ENCODE assay signal across 13 cellular contexts in genomic region chr16:67190448-67191399, GRCh38. TPM values are rescaled to one million over a fixed set of nuclear protein-coding genes. Genes with fewer than 3 reads are reported as not detected.
DNase-seq lines count a peak whose midpoint lies in the region; ATAC-seq, FAIRE-seq and TF ChIP-seq lines count a peak whose summit lies in the region.
"Had no signal": no experiment of that assay in that cellular context is flagged by ENCODE, and none has a peak within 500 bp of the region (broad histone marks: within the 10 kb centered on the region; RNA-seq: fewer than 3 reads in every experiment).

No MANE protein-coding gene starts in this region.

- H3K4me3 Mint-ChIP-seq in MCF 10A (ENCODE audit: unreplicated experiment) = peak overlapping the region; percentile 77
- no peak overlapping the region for H3K4me3 Mint-ChIP-seq in stimulated activated memory B cell treated with anti-CD40 and anti-IgM and Interleukin-4, amounts not matched to agents 10 μg/mL and 1 μg/mL and 100 μg/mL, for 72 hours

- peaks cover 13% of the 10 kb centered on the region for H3K36me3 ChIP-seq in mammary epithelial cell (ENCODE audit: insufficient read depth, low read length)
- peaks cover 36% of the 10 kb centered on the region for H3K36me3 ChIP-seq in OCI-LY7 (ENCODE audit: insufficient read depth, low read length)
- peaks cover 2 to 13% of the 10 kb centered on the region in 2 experiments for H3K36me3 ChIP-seq in endothelial cell of umbilical vein (ENCODE audit: control insufficient read depth in 2 of 2, extremely low read depth in 1 of 2, insufficient read depth in 2 of 2, low read length in 2 of 2)

- H3K27me3 Mint-ChIP-seq in MCF 10A (ENCODE audit: insufficient read depth, unreplicated experiment) = no peaks in the 10 kb centered on the region
- H3K27me3 Mint-ChIP-seq in stimulated activated memory B cell treated with anti-CD40 and anti-IgM and Interleukin-4, amounts not matched to agents 10 μg/mL and 1 μg/mL and 100 μg/mL, for 72 hours = peaks cover 21% of the 10 kb centered on the region

- intact Hi-C loops in MCF 10A (cut with micrococcal nuclease) (no loop called here), mammary epithelial cell (cut with micrococcal nuclease) (no loop called here), OCI-LY7 (cut with micrococcal nuclease; ENCODE audit: unreplicated experiment) (no loop called here), endothelial cell of umbilical vein (cut with micrococcal nuclease) (loop anchor here (5.0 to 10.0 kb wide), 2 partner anchors 37 to 204 kb away; partner anchors contain the start of genes TMEM208 and TPPP3)

- H3K4me3 ChIP-seq in mammary epithelial cell (replicated peaks in 1 of 3; ENCODE audit: insufficient read depth in 1 of 3, low read depth in 2 of 3, low read length in 3 of 3) (no peak overlapping the region), OCI-LY7 (ENCODE audit: low read depth, low read length, poor library complexity, severe bottlenecking) (no peak overlapping the region), endothelial cell of umbilical vein (replicated peaks in 1 of 3; ENCODE audit: insufficient read depth in 1 of 3, low read depth in 1 of 3, low read length in 3 of 3) (no peak overlapping the region)

- peak; percentile 81 for FAIRE-seq in endothelial cell of umbilical vein (lab: Jason Lieb, UNC)
- FAIRE-seq: keratinocyte had no signal

- no peaks in the 10 kb centered on the region for H3K9me1 ChIP-seq in endothelial cell of umbilical vein (replicated peaks; ENCODE audit: control insufficient read depth, extremely low read depth, insufficient read depth, low read length)

- no peak for ATAC-seq in stimulated activated memory B cell treated with anti-CD40 and anti-IgM and Interleukin-4, amounts not matched to agents 10 μg/mL and 1 μg/mL and 100 μg/mL, for 72 hours

- H3K27me3 ChIP-seq in mammary epithelial cell (ENCODE audit: insufficient read depth, low read length) (no peaks in the 10 kb centered on the region), endothelial cell of umbilical vein (ENCODE audit: control insufficient read depth in 2 of 2, insufficient read depth in 2 of 2, low read length in 2 of 2) (no peaks in the 10 kb centered on the region)
- H3K27me3 ChIP-seq: ascending aorta had no signal

- no peak for TF ChIP-seq POLR2A in endothelial cell of umbilical vein (IDR thresholded peaks at IDR 0.05; ENCODE audit: low read depth, low read length)

- H3K79me2 ChIP-seq in mammary epithelial cell (ENCODE audit: insufficient read depth, low read length) (peaks cover 37% of the 10 kb centered on the region), OCI-LY7 (ENCODE audit: insufficient read depth, low read depth, low read length) (peaks cover 22% of the 10 kb centered on the region), endothelial cell of umbilical vein (ENCODE audit: control insufficient read depth, insufficient read depth, low read length) (peaks cover 35% of the 10 kb centered on the region)

- no TSS peak for BruUV-seq in MCF 10A (replicated peaks; lab: Mats Ljungman, UMichigan)
- no TSS peak for BruUV-seq in mammary epithelial cell (replicated peaks; lab: Mats Ljungman, UMichigan)
- BruUV-seq in OCI-LY7 (replicated peaks; lab: Mats Ljungman, UMichigan) = no TSS peak
- BruUV-seq in endothelial cell of umbilical vein (replicated peaks; lab: Mats Ljungman, UMichigan) = no TSS peak

- H3K4me1 Mint-ChIP-seq in MCF 10A (ENCODE audit: insufficient read depth, unreplicated experiment) = peaks cover 9% of the 10 kb centered on the region
- H3K4me1 Mint-ChIP-seq in stimulated activated memory B cell treated with anti-CD40 and anti-IgM and Interleukin-4, amounts not matched to agents 10 μg/mL and 1 μg/mL and 100 μg/mL, for 72 hours = peaks cover 44% of the 10 kb centered on the region

- no peak for TF ChIP-seq CTCF in MCF 10A (IDR thresholded peaks at IDR 0.05; ENCODE audit: unreplicated experiment)
- TF ChIP-seq CTCF in mammary epithelial cell (conservative IDR thresholded peaks at IDR 0.05 in 1 of 2, IDR thresholded peaks at IDR 0.05 in 1 of 2; ENCODE audit: extremely low read depth in 1 of 2, insufficient read depth in 1 of 2, low read depth in 1 of 2, low read length in 2 of 2) = no peak
- TF ChIP-seq CTCF in OCI-LY7 (conservative IDR thresholded peaks at IDR 0.05; ENCODE audit: low read length) = no peak
- no peak for TF ChIP-seq CTCF in endothelial cell of umbilical vein (IDR thresholded peaks at IDR 0.05; ENCODE audit: extremely low read depth in 1 of 2, insufficient read depth in 1 of 2, low read depth in 1 of 2, low read length in 2 of 2)

- H4K20me1 ChIP-seq in mammary epithelial cell (ENCODE audit: insufficient read depth, low read length) (no peaks in the 10 kb centered on the region), OCI-LY7 (ENCODE audit: insufficient read depth, low read length) (peaks cover 9% of the 10 kb centered on the region; the same call in 1 of the 2 replicates), endothelial cell of umbilical vein (replicated peaks; ENCODE audit: control insufficient read depth, extremely low read depth, insufficient read depth, low read length) (no peaks in the 10 kb centered on the region)

- DNase-seq in MCF 10A (ENCODE audit: unreplicated experiment) = no peak
- no peak for DNase-seq in mammary epithelial cell
- DNase-seq in OCI-LY7 (ENCODE audit: low spot score) = no peak
- no peak for DNase-seq in endothelial cell of umbilical vein (ENCODE audit: low read depth, low spot score)
- no peak for DNase-seq in activated CD8-positive, alpha-beta memory T cell treated with anti-CD3 and anti-CD28 coated beads, Interleukin-2, amount 50 U/mL, for 48 hours
- no peak for DNase-seq in activated CD4-positive, CD25-positive, alpha-beta regulatory T cell (lab: John Stamatoyannopoulos, UW)
- DNase-seq in NCI-H82 treated with DMSO at 0.1 percent for 48 hours (lab: John Stamatoyannopoulos, UW; ENCODE audit: unreplicated experiment) = no peak

- POLR2A ChIA-PET in MCF 10A (lab: Yijun Ruan, JAX) (interaction anchor here (1.4 kb wide), 1 partner anchor 16 kb away, joined by 8 read pairs; no protein-coding TSS in a partner anchor), OCI-LY7 (lab: Charles Lee) (interaction anchor here (0.5 to 0.9 kb wide), 2 partner anchors 10 to 375 kb away, joined by 3 to 5 read pairs; no protein-coding TSS in a partner anchor), endothelial cell of umbilical vein (lab: Charles Lee) (no interaction called here)

- CTCF ChIA-PET in MCF 10A (lab: Yijun Ruan, JAX) (interaction anchor here (0.9 to 1.6 kb wide), 3 partner anchors 8 to 55 kb away, joined by 3 to 4 read pairs (median 4); partner anchors contain the start of gene ELMO3), mammary epithelial cell (lab: Charles Lee; ENCODE audit: low non-redundant PET) (interaction anchor here (0.6 kb wide), 1 partner anchor 215 kb away, joined by 3 read pairs; no protein-coding TSS in a partner anchor), OCI-LY7 (lab: Charles Lee; ENCODE audit: unreplicated experiment) (no interaction called here), endothelial cell of umbilical vein (lab: Charles Lee) (interaction anchor here (0.6 to 3.5 kb wide), 8 partner anchors 8 to 237 kb away, joined by 3 to 15 read pairs (median 4); partner anchors contain the start of genes CES3, ELMO3 and NOL3)

- H3K9me2 ChIP-seq in OCI-LY7 (ENCODE audit: insufficient read depth, low read length) = no peaks in the 10 kb centered on the region

- H3K36me3 Mint-ChIP-seq in MCF 10A (ENCODE audit: insufficient read depth, unreplicated experiment) = peaks cover 16% of the 10 kb centered on the region
- H3K36me3 Mint-ChIP-seq in stimulated activated memory B cell treated with anti-CD40 and anti-IgM and Interleukin-4, amounts not matched to agents 10 μg/mL and 1 μg/mL and 100 μg/mL, for 72 hours = peaks cover 12% of the 10 kb centered on the region

- H3K9me3 ChIP-seq in mammary epithelial cell (replicated peaks; ENCODE audit: insufficient read depth, low read length) (no peaks in the 10 kb centered on the region), OCI-LY7 (ENCODE audit: low read length) (no peaks in the 10 kb centered on the region), endothelial cell of umbilical vein (replicated peaks; ENCODE audit: control insufficient read depth, insufficient read depth, low read length) (no peaks in the 10 kb centered on the region)
- H3K9me3 ChIP-seq: ascending aorta had no signal

- H3K27ac ChIP-seq in mammary epithelial cell (ENCODE audit: insufficient read depth, low read depth, low read length) = no peak overlapping the region
- H3K27ac ChIP-seq in OCI-LY7 (ENCODE audit: low read depth, low read length, poor library complexity, severe bottlenecking) = no peak overlapping the region
- peak overlapping the region; percentile 27 for H3K27ac ChIP-seq in endothelial cell of umbilical vein (ENCODE audit: insufficient read depth, low read depth, low read length)

- dilution Hi-C loops in mammary epithelial cell (cut with HindIII; ENCODE audit: low sequenced_read_pairs) = no loop called here
- dilution Hi-C loops in endothelial cell of umbilical vein (cut with MboI; ENCODE audit: extremely low pct_ligation_motif_present, low sequenced_read_pairs) = no loop called here

- in situ Hi-C loops in mammary epithelial cell (cut with MboI; ENCODE audit: low sequenced_read_pairs in 2 of 2) = no loop called here

- H3K9ac ChIP-seq in mammary epithelial cell (ENCODE audit: insufficient read depth, low read length) (no peak overlapping the region), endothelial cell of umbilical vein (replicated peaks; ENCODE audit: extremely low read depth, insufficient read depth, low read length) (no peak overlapping the region)

- WGBS in mammary epithelial cell (ENCODE audit: low coverage, missing lambda C conversion rate) = 77% methylated on average over 11 of the region's 13 CpGs

- no peaks in the 10 kb centered on the region for H3K9me3 Mint-ChIP-seq in MCF 10A (ENCODE audit: unreplicated experiment)
- H3K9me3 Mint-ChIP-seq in stimulated activated memory B cell treated with anti-CD40 and anti-IgM and Interleukin-4, amounts not matched to agents 10 μg/mL and 1 μg/mL and 100 μg/mL, for 72 hours = no peaks in the 10 kb centered on the region

- H3K4me1 ChIP-seq in mammary epithelial cell (ENCODE audit: insufficient read depth, low read length) (peaks cover 28% of the 10 kb centered on the region), OCI-LY7 (ENCODE audit: insufficient read depth, low read length, poor library complexity, severe bottlenecking) (peaks cover 19% of the 10 kb centered on the region), endothelial cell of umbilical vein (ENCODE audit: control insufficient read depth, extremely low read depth, insufficient read depth, low read length) (peaks cover 36% of the 10 kb centered on the region)

- H2AFZ ChIP-seq in mammary epithelial cell (ENCODE audit: low read depth, low read length) = no peak overlapping the region
- peak overlapping the region; percentile 57; the same call in 1 of the 2 replicates for H2AFZ ChIP-seq in OCI-LY7 (ENCODE audit: low read length)
- no peak overlapping the region for H2AFZ ChIP-seq in endothelial cell of umbilical vein (ENCODE audit: low read depth, low read length)

- H3K4me2 ChIP-seq in mammary epithelial cell (ENCODE audit: insufficient read depth, low read depth, low read length) (no peak overlapping the region), OCI-LY7 (ENCODE audit: low read length) (no peak overlapping the region), endothelial cell of umbilical vein (ENCODE audit: insufficient read depth, low read length) (peak overlapping the region; percentile 26)

- H3K27ac Mint-ChIP-seq in MCF 10A (ENCODE audit: low read depth, unreplicated experiment) = peak overlapping the region; percentile 78
- H3K27ac Mint-ChIP-seq in stimulated activated memory B cell treated with anti-CD40 and anti-IgM and Interleukin-4, amounts not matched to agents 10 μg/mL and 1 μg/mL and 100 μg/mL, for 72 hours = peak overlapping the region; percentile 84

RNA-seq across cellular contexts. Expression of gene EXOC3L1, which starts 0.8 kb away (rescaled TPM):
- not detected in 2 replicates for total RNA-seq in MCF 10A (2022)
- not detected for total RNA-seq in mammary epithelial cell
- 0.03 TPM for polyA plus RNA-seq in mammary epithelial cell
- polyA minus RNA-seq in mammary epithelial cell = not detected
- total RNA-seq in OCI-LY7 (2014; rRNA removed; shearing (Covaris generic)) = not detected in 2 replicates
- not detected in 2 replicates for total RNA-seq in OCI-LY7 (2022)
- total RNA-seq in endothelial cell of umbilical vein = 10.8 and 19.4 TPM in 2 replicates
- polyA plus RNA-seq in endothelial cell of umbilical vein = 10.2 and 11.6 TPM in 2 replicates
- 6.5 and 7.2 TPM in 2 replicates for polyA plus RNA-seq in endothelial cell of umbilical vein (2011; cell fraction: cytosol; rRNA removed)
- polyA plus RNA-seq in endothelial cell of umbilical vein (2011; cell fraction: nucleus; rRNA removed) = 26.7 and 32.2 TPM in 2 replicates
- 0.78 and 1.2 TPM in 2 replicates for polyA plus RNA-seq in endothelial cell of umbilical vein (2012)
- polyA minus RNA-seq in endothelial cell of umbilical vein = 6.3 and 7.0 TPM in 2 replicates
- not detected for polyA minus RNA-seq in endothelial cell of umbilical vein (2011; cell fraction: cytosol; rRNA and poly(A)+ RNA removed)
- polyA minus RNA-seq in endothelial cell of umbilical vein (2011; cell fraction: nucleus; rRNA and poly(A)+ RNA removed) = 4.4 and 4.9 TPM in 2 replicates
- total RNA-seq: NCI-H460, SK-MEL-5 had no signal
- polyA plus RNA-seq: BJ, keratinocyte had no signal

RNA-seq across cellular contexts. Expression of gene E2F4, which starts 1.2 kb away (rescaled TPM):
- total RNA-seq in MCF 10A (2022) = 81.0 and 85.5 TPM in 2 replicates
- 10 to 100 TPM; 48.8 to 64.4 TPM for total RNA-seq in mammary epithelial cell
- 88.7 TPM for polyA plus RNA-seq in mammary epithelial cell
- polyA minus RNA-seq in mammary epithelial cell = 115 TPM
- 139 and 157 TPM in 2 replicates for total RNA-seq in OCI-LY7 (2014; rRNA removed; shearing (Covaris generic))
- total RNA-seq in OCI-LY7 (2022) = 108 and 124 TPM in 2 replicates
- total RNA-seq in endothelial cell of umbilical vein = 110 and 112 TPM in 2 replicates
- 168 and 199 TPM in 2 replicates for polyA plus RNA-seq in endothelial cell of umbilical vein
- 124 and 132 TPM in 2 replicates for polyA plus RNA-seq in endothelial cell of umbilical vein (2011; cell fraction: cytosol; rRNA removed)
- polyA plus RNA-seq in endothelial cell of umbilical vein (2011; cell fraction: nucleus; rRNA removed) = 358 and 365 TPM in 2 replicates
- polyA plus RNA-seq in endothelial cell of umbilical vein (2012) = 79.3 and 84.3 TPM in 2 replicates
- 100 and 109 TPM in 2 replicates for polyA minus RNA-seq in endothelial cell of umbilical vein
- 54.8 TPM for polyA minus RNA-seq in endothelial cell of umbilical vein (2011; cell fraction: cytosol; rRNA and poly(A)+ RNA removed)
- polyA minus RNA-seq in endothelial cell of umbilical vein (2011; cell fraction: nucleus; rRNA and poly(A)+ RNA removed) = 62.3 and 65.0 TPM in 2 replicates

RNA-seq across cellular contexts. Expression of gene MATCAP1, which starts 7.0 kb away (rescaled TPM):
- total RNA-seq in MCF 10A (2022) (18.1 and 18.7 TPM in 2 replicates), mammary epithelial cell (10 to 100 TPM in 1 of 2 donors, 1 to 10 TPM in 1; 8.0 to 24.9 TPM), OCI-LY7 (2022) (39.6 and 42.3 TPM in 2 replicates), endothelial cell of umbilical vein (45.8 and 53.3 TPM in 2 replicates)
- polyA plus RNA-seq in mammary epithelial cell (12.1 TPM), endothelial cell of umbilical vein (44.5 and 49.0 TPM in 2 replicates)
- polyA minus RNA-seq in mammary epithelial cell (3.9 TPM), endothelial cell of umbilical vein (39.9 and 52.2 TPM in 2 replicates)
- total RNA-seq in OCI-LY7 (2014; rRNA removed; shearing (Covaris generic)) = 18.0 and 22.9 TPM in 2 replicates
- polyA plus RNA-seq in endothelial cell of umbilical vein (2011; cell fraction: cytosol; rRNA removed) = 12.9 and 20.9 TPM in 2 replicates
- polyA plus RNA-seq in endothelial cell of umbilical vein (2011; cell fraction: nucleus; rRNA removed) = 210 and 217 TPM in 2 replicates
- polyA plus RNA-seq in endothelial cell of umbilical vein (2012) = 32.0 and 48.1 TPM in 2 replicates
- 2.5 TPM for polyA minus RNA-seq in endothelial cell of umbilical vein (2011; cell fraction: cytosol; rRNA and poly(A)+ RNA removed)
- polyA minus RNA-seq in endothelial cell of umbilical vein (2011; cell fraction: nucleus; rRNA and poly(A)+ RNA removed) = 49.8 and 58.9 TPM in 2 replicates

RNA-seq across cellular contexts. Expression of gene ELMO3, which starts 8.2 kb away (rescaled TPM):
- total RNA-seq in MCF 10A (2022) = 9.6 and 12.0 TPM in 2 replicates
- 10 to 100 TPM; 25.8 to 29.0 TPM for total RNA-seq in mammary epithelial cell
- 37.4 TPM for polyA plus RNA-seq in mammary epithelial cell
- polyA minus RNA-seq in mammary epithelial cell = 21.3 TPM
- total RNA-seq in OCI-LY7 (2014; rRNA removed; shearing (Covaris generic)) = 7.7 and 7.8 TPM in 2 replicates
- total RNA-seq in OCI-LY7 (2022) = 7.6 and 9.0 TPM in 2 replicates
- 4.3 and 5.7 TPM in 2 replicates for total RNA-seq in endothelial cell of umbilical vein
- 3.9 and 4.1 TPM in 2 replicates for polyA plus RNA-seq in endothelial cell of umbilical vein
- 1.2 and 1.8 TPM in 2 replicates for polyA plus RNA-seq in endothelial cell of umbilical vein (2011; cell fraction: cytosol; rRNA removed)
- polyA plus RNA-seq in endothelial cell of umbilical vein (2011; cell fraction: nucleus; rRNA removed) = 17.7 and 18.0 TPM in 2 replicates
- polyA plus RNA-seq in endothelial cell of umbilical vein (2012) = 1.7 and 2.5 TPM in 2 replicates
- 0.74 and 0.87 TPM in 2 replicates for polyA minus RNA-seq in endothelial cell of umbilical vein
- polyA minus RNA-seq in endothelial cell of umbilical vein (2011; cell fraction: cytosol; rRNA and poly(A)+ RNA removed) = 2.8 TPM
- 1.9 and 4.0 TPM in 2 replicates for polyA minus RNA-seq in endothelial cell of umbilical vein (2011; cell fraction: nucleus; rRNA and poly(A)+ RNA removed)
- total RNA-seq: ascending aorta had no signal

RNA-seq across cellular contexts. Expression of gene NOL3, which starts 20.4 kb away (rescaled TPM):
- total RNA-seq in MCF 10A (2022) (49.8 and 65.7 TPM in 2 replicates), mammary epithelial cell (10 to 100 TPM; 30.0 to 41.9 TPM), OCI-LY7 (2022) (4.1 and 4.4 TPM in 2 replicates), endothelial cell of umbilical vein (14.4 and 19.4 TPM in 2 replicates)
- polyA plus RNA-seq in mammary epithelial cell (22.1 TPM), endothelial cell of umbilical vein (16.0 and 19.2 TPM in 2 replicates)
- polyA minus RNA-seq in mammary epithelial cell (5.8 TPM), endothelial cell of umbilical vein (7.3 and 9.2 TPM in 2 replicates)
- 1.1 and 2.2 TPM in 2 replicates for total RNA-seq in OCI-LY7 (2014; rRNA removed; shearing (Covaris generic))
- polyA plus RNA-seq in endothelial cell of umbilical vein (2011; cell fraction: cytosol; rRNA removed) = 10.4 and 14.4 TPM in 2 replicates
- 28.5 and 29.4 TPM in 2 replicates for polyA plus RNA-seq in endothelial cell of umbilical vein (2011; cell fraction: nucleus; rRNA removed)
- 9.2 and 12.4 TPM in 2 replicates for polyA plus RNA-seq in endothelial cell of umbilical vein (2012)
- polyA minus RNA-seq in endothelial cell of umbilical vein (2011; cell fraction: cytosol; rRNA and poly(A)+ RNA removed) = 18.3 TPM
- polyA minus RNA-seq in endothelial cell of umbilical vein (2011; cell fraction: nucleus; rRNA and poly(A)+ RNA removed) = 4.4 and 5.7 TPM in 2 replicates
